ENCODE assay signal across 1 cellular context in genomic region chr3:43191116-43191515, GRCh38.
TF ChIP-seq lines count a peak whose summit lies in the region.

No MANE protein-coding gene starts in this region.

TF ChIP-seq in IMR-90, 13 proteins besides CTCF, POLR2A, EP300 and RAD21:
- no peak for TF ChIP-seq CHD1 (IDR thresholded peaks at IDR 0.05; ENCODE audit: low read depth, low read length)
- TF ChIP-seq RFX5 (IDR thresholded peaks at IDR 0.05; ENCODE audit: low read depth, low read length), result no peak
- no peak for TF ChIP-seq ELK1 (IDR thresholded peaks at IDR 0.05; ENCODE audit: borderline replicate concordance, low read depth, low read length)
- no peak for TF ChIP-seq NFE2L2 (IDR thresholded peaks at IDR 0.05; ENCODE audit: low read depth, low read length)
